14 cellular contexts compared by ENCODE assay signal in genomic region chr6:10487668-10488327, GRCh38.
"Had no signal": no experiment of that assay in that cellular context is flagged by ENCODE, and none has a peak within 500 bp of the region (broad histone marks: within the 10 kb centered on the region; RNA-seq: fewer than 3 reads in every experiment).

No MANE protein-coding gene starts in this region.

- H3K36me3 ChIP-seq: colonic mucosa, left lung, neutrophil had no signal

- H3K27me3 ChIP-seq: colonic mucosa, neutrophil had no signal

- H3K27ac ChIP-seq: colonic mucosa, left lung, neutrophil, VCaP had no signal

- H3K9me3 ChIP-seq: colonic mucosa, neutrophil had no signal

- FAIRE-seq: islet of Langerhans, small intestine had no signal

- ATAC-seq: activated CD4-positive, alpha-beta T cell treated with anti-CD3 and anti-CD28 coated beads for 36 hours; left lung; stimulated activated effector memory CD8-positive, alpha-beta T cell treated with anti-CD3 and anti-CD28 coated beads, Interleukin-12 subunit alpha, Interleukin-12 subunit beta, amount 100 ng/mL, for 72 hours had no signal

- DNase-seq: activated CD4-positive, alpha-beta T cell treated with anti-CD3 and anti-CD28 coated beads for 36 hours; activated naive CD4-positive, alpha-beta T cell treated with Interleukin-2 at 50 U/mL for 16 hours; caudate nucleus; colonic mucosa; effector CD8-positive, alpha-beta T cell; mesenchymal stem cell; small intestine; T-helper 1 cell; trophoblast cell had no signal

- H3K4me1 ChIP-seq: colonic mucosa, left lung had no signal

- H3K4me3 ChIP-seq: colonic mucosa, left lung had no signal
